In genomic region chr17:57577751-57578607, GRCh38 we compare ENCODE assay signal across 8 cellular contexts.
DNase-seq lines count a peak whose midpoint lies in the region; ATAC-seq and TF ChIP-seq lines count a peak whose summit lies in the region.

No MANE protein-coding gene starts in this region.

- no peaks in the 10 kb centered on the region for H3K9me3 Mint-ChIP-seq in activated T-cell treated with anti-CD3 and anti-CD28 coated beads, Interleukin-2, amount 50 U/mL, for 72 hours
- no peaks in the 10 kb centered on the region for H3K9me3 Mint-ChIP-seq in activated CD4-positive, alpha-beta memory T cell treated with anti-CD3 and anti-CD28 coated beads for 36 hours

- peaks cover 9% of the 10 kb centered on the region for H3K4me1 Mint-ChIP-seq in activated T-cell treated with anti-CD3 and anti-CD28 coated beads, Interleukin-2, amount 50 U/mL, for 72 hours (ENCODE audit: low read depth)
- H3K4me1 Mint-ChIP-seq in activated CD4-positive, alpha-beta memory T cell treated with anti-CD3 and anti-CD28 coated beads for 36 hours (ENCODE audit: low read depth), result peaks cover 8% of the 10 kb centered on the region

- H3K36me3 ChIP-seq in adipocyte (ENCODE audit: control insufficient read depth, insufficient read depth, low read length, severe bottlenecking) (no peaks in the 10 kb centered on the region), thyroid gland (no peaks in the 10 kb centered on the region)

- H3K4me3 Mint-ChIP-seq in activated T-cell treated with anti-CD3 and anti-CD28 coated beads, Interleukin-2, amount 50 U/mL, for 72 hours, result no peak overlapping the region
- no peak overlapping the region for H3K4me3 Mint-ChIP-seq in activated CD4-positive, alpha-beta memory T cell treated with anti-CD3 and anti-CD28 coated beads for 36 hours

- H3K4me1 ChIP-seq in adipocyte (ENCODE audit: control insufficient read depth, insufficient read depth, low read length), result peaks cover 20% of the 10 kb centered on the region
- peaks cover 7 to 19% of the 10 kb centered on the region in 2 donors for H3K4me1 ChIP-seq in thyroid gland

- H3K9me3 ChIP-seq in adipocyte (ENCODE audit: control insufficient read depth, low read length) (no peaks in the 10 kb centered on the region), thyroid gland (no peaks in the 10 kb centered on the region)

- POLR2A ChIA-PET in activated CD4-positive, alpha-beta memory T cell treated with anti-CD3 and anti-CD28 coated beads for 36 hours (lab: Charles Lee), result interaction anchor here (0.9 kb wide), 1 partner anchor 54 kb away, joined by 3 read pairs; no protein-coding TSS in a partner anchor

- H3K27ac ChIP-seq in layer of hippocampus (ENCODE audit: low read depth, low read length) (peak overlapping the region; percentile 55), thyroid gland (peak overlapping the region; percentile 55 to 70 (median 60))

- H3K27me3 Mint-ChIP-seq in activated T-cell treated with anti-CD3 and anti-CD28 coated beads, Interleukin-2, amount 50 U/mL, for 72 hours (ENCODE audit: low read depth), result no peaks in the 10 kb centered on the region
- H3K27me3 Mint-ChIP-seq in activated CD4-positive, alpha-beta memory T cell treated with anti-CD3 and anti-CD28 coated beads for 36 hours, result no peaks in the 10 kb centered on the region

- H3K4me3 ChIP-seq in adipocyte (ENCODE audit: low read length) (peak overlapping the region; percentile 74), thyroid gland (replicated peaks in 1 of 3) (no peak overlapping the region)

- peaks cover 2% of the 10 kb centered on the region for H3K27me3 ChIP-seq in adipocyte (replicated peaks; ENCODE audit: control insufficient read depth, insufficient read depth, low read length)
- no peaks in the 10 kb centered on the region for H3K27me3 ChIP-seq in layer of hippocampus (ENCODE audit: control insufficient read depth, insufficient read depth, low read length)
- H3K27me3 ChIP-seq in thyroid gland, result no peaks in the 10 kb centered on the region

- no peak for ATAC-seq in activated T-cell treated with anti-CD3 and anti-CD28 coated beads, Interleukin-2, amount 50 U/mL, for 72 hours (replicated peaks in 1 of 2)
- no peak for ATAC-seq in GM21825 (IDR thresholded peaks at IDR 0.05; ENCODE audit: unreplicated experiment)

- peak overlapping the region; percentile 20 for H3K9ac ChIP-seq in adipocyte (ENCODE audit: low read length)

- H3K36me3 Mint-ChIP-seq in activated T-cell treated with anti-CD3 and anti-CD28 coated beads, Interleukin-2, amount 50 U/mL, for 72 hours (ENCODE audit: insufficient read depth in 2 of 2), result no peaks in the 10 kb centered on the region
- no peaks in the 10 kb centered on the region for H3K36me3 Mint-ChIP-seq in activated CD4-positive, alpha-beta memory T cell treated with anti-CD3 and anti-CD28 coated beads for 36 hours

- WGBS in thyroid gland, 2 donors, result 28 to 33% methylated on average over 17 of the region's 17 CpGs

- no peak for DNase-seq in activated T-cell treated with anti-CD3 and anti-CD28 coated beads, Interleukin-2, amount 50 U/mL, for 72 hours
- DNase-seq in activated T-cell treated with anti-CD3 and anti-CD28 coated beads, Interleukin-2, amount 50 U/mL, for 1 hour, result no peak
- DNase-seq in adipocyte (ENCODE audit: low read depth) (peak; percentile 76), thyroid gland (peak; percentile 76 to 83)
- DNase-seq in activated CD4-positive, alpha-beta T cell treated with anti-CD3 and anti-CD28 coated beads for 1 hour, result no peak
- no peak for DNase-seq in activated CD4-positive, alpha-beta memory T cell treated with anti-CD3 and anti-CD28 coated beads for 36 hours

- CTCF ChIA-PET in activated CD4-positive, alpha-beta memory T cell treated with anti-CD3 and anti-CD28 coated beads for 36 hours (lab: Charles Lee), result interaction anchor here (1.4 to 1.7 kb wide), 2 partner anchors 20 to 94 kb away, joined by 3 to 6 read pairs; no protein-coding TSS in a partner anchor

- TF ChIP-seq CTCF in thyroid gland (IDR thresholded peaks at IDR 0.05), result no peak

- TF ChIP-seq POLR2A in thyroid gland (IDR thresholded peaks at IDR 0.05), result peak in 1 of 2 donors; percentile 14

- intact Hi-C loops in thyroid gland (cut with DNase I), result no loop called here
- intact Hi-C loops in activated CD4-positive, alpha-beta memory T cell treated with anti-CD3 and anti-CD28 coated beads for 36 hours (cut with micrococcal nuclease), result no loop called here

- H3K27ac Mint-ChIP-seq in activated T-cell treated with anti-CD3 and anti-CD28 coated beads, Interleukin-2, amount 50 U/mL, for 72 hours, result peak overlapping the region; percentile 42
- H3K27ac Mint-ChIP-seq in activated CD4-positive, alpha-beta memory T cell treated with anti-CD3 and anti-CD28 coated beads for 36 hours, result no peak overlapping the region

Comparison
In these comparisons a context has a peak if more than half of its experiments do, and no peak if none do; other contexts are left out.
1. DNase-seq: peak in adipocyte (single experiment) and thyroid gland (2 of 2); none in activated T-cell treated with anti-CD3 and anti-CD28 coated beads, Interleukin-2, amount 50 U/mL, for 72 hours (0 of 2), activated T-cell treated with anti-CD3 and anti-CD28 coated beads, Interleukin-2, amount 50 U/mL, for 1 hour (single experiment), activated CD4-positive, alpha-beta T cell treated with anti-CD3 and anti-CD28 coated beads for 1 hour (single experiment) and activated CD4-positive, alpha-beta memory T cell treated with anti-CD3 and anti-CD28 coated beads for 36 hours (single experiment).